ENCODE assay signal across 12 cellular contexts in the genomic region with DNA sequence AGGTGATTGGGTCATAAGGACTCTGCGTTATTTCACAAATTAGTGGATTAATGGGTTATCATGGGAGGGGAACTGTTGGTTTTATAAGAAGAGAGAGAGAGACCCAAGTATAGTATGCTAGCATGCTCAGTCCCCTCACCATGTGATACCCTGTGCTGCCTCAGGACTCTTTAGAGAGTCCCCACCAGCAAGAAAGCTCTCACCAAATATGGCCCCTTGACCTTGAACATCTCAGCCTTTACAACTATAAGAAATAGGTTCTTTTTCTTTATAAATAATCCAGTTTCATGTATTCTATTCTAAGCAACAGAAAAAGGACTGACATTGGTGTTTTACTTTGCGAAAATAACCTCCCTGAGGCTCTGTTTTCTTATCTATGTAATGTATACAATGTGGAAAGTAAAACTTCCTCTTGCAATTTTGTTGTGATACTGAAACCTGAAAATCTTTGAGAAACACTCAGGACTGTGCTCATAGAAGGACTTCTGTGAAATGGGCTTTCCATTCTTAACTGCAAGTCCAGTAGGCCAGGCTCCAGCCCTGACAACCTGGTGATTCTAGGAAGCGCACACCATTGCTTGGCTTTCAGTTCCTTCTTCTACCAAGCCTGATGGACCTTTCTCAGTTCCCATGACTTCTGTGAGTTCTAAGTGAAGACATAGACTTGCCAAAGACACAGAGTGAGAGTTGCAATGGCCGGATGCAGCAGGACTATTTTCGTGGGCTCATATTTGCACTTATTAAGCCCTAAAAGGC. TPM values are rescaled to one million over a fixed set of nuclear protein-coding genes. Genes with fewer than 3 reads are reported as not detected.
A peak's percentile ranks its signal among the peaks of the same experiment; 100 is the strongest.
DNase-seq lines count a peak whose midpoint lies in the region; ATAC-seq and TF ChIP-seq lines count a peak whose summit lies in the region.
"Had no signal": no experiment of that assay in that cellular context is flagged by ENCODE, and none has a peak within 500 bp of the region (broad histone marks: within the 10 kb centered on the region; RNA-seq: fewer than 3 reads in every experiment).

No MANE protein-coding gene starts in this region.

- TF ChIP-seq POLR2A in breast epithelium (IDR thresholded peaks at IDR 0.05): no peak

- peaks cover 40% of the 10 kb centered on the region for H3K4me1 Mint-ChIP-seq in activated B cell treated with CpG ODN at 0.5 μM for 24 hours

- H3K36me3 Mint-ChIP-seq in activated B cell treated with CpG ODN at 0.5 μM for 24 hours (ENCODE audit: low read depth): no peaks in the 10 kb centered on the region

- H3K27me3 ChIP-seq in BE2C (no peaks in the 10 kb centered on the region), breast epithelium (no peaks in the 10 kb centered on the region), HAP-1 (ENCODE audit: low read depth) (0 out of 2 replicates have a peak, but pooled peaks cover 5% of the 10 kb centered on the region)

- no peaks in the 10 kb centered on the region for H3K9me3 Mint-ChIP-seq in activated B cell treated with CpG ODN at 0.5 μM for 24 hours

- H3K27me3 Mint-ChIP-seq in activated B cell treated with CpG ODN at 0.5 μM for 24 hours: no peaks in the 10 kb centered on the region

- ATAC-seq in GM21367 (IDR thresholded peaks at IDR 0.05; ENCODE audit: unreplicated experiment) (peak; percentile 86), HG03139 (IDR thresholded peaks at IDR 0.05; ENCODE audit: unreplicated experiment) (peak; percentile 86), activated B cell treated with CpG ODN at 0.5 μM for 24 hours (ENCODE audit: low read depth) (peak; percentile 68)

- H3K9me3 ChIP-seq in BE2C: no peaks in the 10 kb centered on the region
- H3K9me3 ChIP-seq in breast epithelium: no peaks in the 10 kb centered on the region
- no peaks in the 10 kb centered on the region for H3K9me3 ChIP-seq in HAP-1

- POLR2A ChIA-PET in activated B cell treated with CpG ODN at 0.5 μM for 24 hours (lab: Charles Lee): interaction anchor here (0.5 kb wide), 1 partner anchor 11 kb away, joined by 3 read pairs; no protein-coding TSS in a partner anchor

- no peak for TF ChIP-seq CTCF in GM13977 (IDR thresholded peaks at IDR 0.05; ENCODE audit: extremely low read depth, insufficient read depth, missing control alignments)
- no peak for TF ChIP-seq CTCF in activated B cell treated with CpG ODN at 0.5 μM for 24 hours (IDR thresholded peaks at IDR 0.05)
- no peak for TF ChIP-seq CTCF in BE2C (IDR thresholded peaks at IDR 0.05; ENCODE audit: low read depth, low read length)
- TF ChIP-seq CTCF in breast epithelium (IDR thresholded peaks at IDR 0.05): no peak

- H3K4me3 Mint-ChIP-seq in activated B cell treated with CpG ODN at 0.5 μM for 24 hours: no peak overlapping the region
- H3K4me3 Mint-ChIP-seq: activated naive CD4-positive, alpha-beta T cell treated with anti-CD3 and anti-CD28 coated beads for 36 hours had no signal

- H3K4me1 ChIP-seq in BE2C (no peaks in the 10 kb centered on the region), breast epithelium (no peaks in the 10 kb centered on the region), HAP-1 (no peaks in the 10 kb centered on the region)

- no peak overlapping the region for H3K27ac ChIP-seq in breast epithelium
- H3K27ac ChIP-seq: epithelial cell of prostate had no signal

- peak overlapping the region; percentile 60 for H3K27ac Mint-ChIP-seq in activated B cell treated with CpG ODN at 0.5 μM for 24 hours
- H3K27ac Mint-ChIP-seq: activated naive CD4-positive, alpha-beta T cell treated with anti-CD3 and anti-CD28 coated beads for 36 hours had no signal

- H3K4me3 ChIP-seq in BE2C (ENCODE audit: low read depth, low read length): no peak overlapping the region
- no peak overlapping the region for H3K4me3 ChIP-seq in breast epithelium
- no peak overlapping the region for H3K4me3 ChIP-seq in HAP-1
- H3K4me3 ChIP-seq: lung had no signal

- CTCF ChIA-PET in activated B cell treated with CpG ODN at 0.5 μM for 24 hours (lab: Charles Lee): no interaction called here

- intact Hi-C loops in activated B cell treated with CpG ODN at 0.5 μM for 24 hours (cut with micrococcal nuclease): loop anchor here (10.0 kb wide), 2 partner anchors 99 to 189 kb away; no protein-coding TSS in a partner anchor
- intact Hi-C loops in breast epithelium (cut with DNase I; ENCODE audit: low total_unique reads): no loop called here

- DNase-seq in GM13977 (ENCODE audit: low spot score) (peak; percentile 64), activated B cell treated with CpG ODN at 0.5 μM for 24 hours (no peak), BE2C (no peak), NCI-H526 (lab: John Stamatoyannopoulos, UW) (no peak), breast epithelium (ENCODE audit: low spot score in 2 of 2) (no peak), HAP-1 (ENCODE audit: low spot score in 2 of 2) (no peak)
- DNase-seq: activated naive CD4-positive, alpha-beta T cell treated with anti-CD3 and anti-CD28 coated beads for 36 hours had no signal

- in situ Hi-C loops in GM13977 (cut with MboI; ENCODE audit: low pct_unique_long_range_greater_than_20kb, low sequenced_read_pairs, unreplicated experiment) (no loop called here), HAP-1 (cut with MboI; ENCODE audit: low sequenced_read_pairs) (no loop called here)

- H3K36me3 ChIP-seq in BE2C (no peaks in the 10 kb centered on the region), breast epithelium (no peaks in the 10 kb centered on the region), HAP-1 (replicated peaks) (no peaks in the 10 kb centered on the region)

RNA-seq across cellular contexts. Expression of gene SIRPD, which starts 21.9 kb away (rescaled TPM):
- total RNA-seq in activated B cell treated with CpG ODN at 0.5 μM for 24 hours: 0.37 TPM in 1 of 2 replicates, not detected in the other
- not detected for polyA plus RNA-seq in BE2C (2012; ENCODE audit: insufficient read depth, insufficient read length, low read depth)
- not detected for total RNA-seq in breast epithelium
- total RNA-seq: activated naive CD4-positive, alpha-beta T cell treated with anti-CD3 and anti-CD28 coated beads for 36 hours; HT1080 had no signal

RNA-seq across cellular contexts. Expression of gene SIRPB2, which starts 44.4 kb away (rescaled TPM):
- total RNA-seq in activated B cell treated with CpG ODN at 0.5 μM for 24 hours (not detected in 2 replicates), breast epithelium (10 to 100 TPM in 1 of 3 donors, 1 to 10 TPM in 2; 2.9 to 30.9 (median 4.3) TPM)
- polyA plus RNA-seq in BE2C (2012; ENCODE audit: insufficient read depth, insufficient read length, low read depth): not detected
- total RNA-seq: activated naive CD4-positive, alpha-beta T cell treated with anti-CD3 and anti-CD28 coated beads for 36 hours; HT1080 had no signal
